In genomic region chr16:23595246-23595950, GRCh38 we compare ENCODE assay signal across 6 cellular contexts. TPM values are rescaled to one million over a fixed set of nuclear protein-coding genes. Genes with fewer than 3 reads are reported as not detected.
DNase-seq lines count a peak whose midpoint lies in the region; ATAC-seq lines count a peak whose summit lies in the region.

No MANE protein-coding gene starts in this region.

- no peaks in the 10 kb centered on the region for H3K9me3 ChIP-seq in mononuclear cell (ENCODE audit: low read depth, low read length)

- peaks cover 22% of the 10 kb centered on the region for H3K4me1 ChIP-seq in mononuclear cell (ENCODE audit: insufficient read depth, low read length)

- peaks cover 21% of the 10 kb centered on the region for H3K36me3 Mint-ChIP-seq in activated naive CD8-positive, alpha-beta T cell treated with anti-CD3 and anti-CD28 coated beads, Interleukin-2, amount 50 U/mL, for 24 hours (ENCODE audit: low read depth)

- no peaks in the 10 kb centered on the region for H3K27me3 Mint-ChIP-seq in activated naive CD8-positive, alpha-beta T cell treated with anti-CD3 and anti-CD28 coated beads, Interleukin-2, amount 50 U/mL, for 24 hours

- no peaks in the 10 kb centered on the region for H3K27me3 ChIP-seq in mononuclear cell (ENCODE audit: insufficient read depth, low read length)

- peak overlapping the region; percentile 87 for H3K4me3 ChIP-seq in mononuclear cell (ENCODE audit: low read length)

- H3K27ac Mint-ChIP-seq in activated naive CD8-positive, alpha-beta T cell treated with anti-CD3 and anti-CD28 coated beads, Interleukin-2, amount 50 U/mL, for 24 hours = peak overlapping the region; percentile 64

- peak overlapping the region; percentile 85 for H3K4me3 Mint-ChIP-seq in activated naive CD8-positive, alpha-beta T cell treated with anti-CD3 and anti-CD28 coated beads, Interleukin-2, amount 50 U/mL, for 24 hours

- no peaks in the 10 kb centered on the region for H3K9me3 Mint-ChIP-seq in activated naive CD8-positive, alpha-beta T cell treated with anti-CD3 and anti-CD28 coated beads, Interleukin-2, amount 50 U/mL, for 24 hours

- ATAC-seq in HG03064 (IDR thresholded peaks at IDR 0.05; ENCODE audit: low read depth, unreplicated experiment) (peak; percentile 15), GM21381 (IDR thresholded peaks at IDR 0.05; ENCODE audit: unreplicated experiment) (no peak)
- ATAC-seq in activated naive CD8-positive, alpha-beta T cell treated with anti-CD3 and anti-CD28 coated beads, Interleukin-2, amount 50 U/mL, for 24 hours = no peak

- peaks cover 30% of the 10 kb centered on the region for H3K4me1 Mint-ChIP-seq in activated naive CD8-positive, alpha-beta T cell treated with anti-CD3 and anti-CD28 coated beads, Interleukin-2, amount 50 U/mL, for 24 hours

- no peak for DNase-seq in activated naive CD8-positive, alpha-beta T cell treated with anti-CD3 and anti-CD28 coated beads, Interleukin-2, amount 50 U/mL, for 24 hours
- DNase-seq in NCI-H2081 (lab: John Stamatoyannopoulos, UW) (no peak), NCI-H2029 (lab: John Stamatoyannopoulos, UW) (no peak)

RNA-seq across cellular contexts. Expression of gene NDUFAB1, which starts 0.7 kb away (rescaled TPM):
- 22.7 TPM for total RNA-seq in mononuclear cell

RNA-seq across cellular contexts. Expression of gene UBFD1, which starts 37.9 kb away (rescaled TPM):
- total RNA-seq in mononuclear cell = 32.6 TPM

RNA-seq across cellular contexts. Expression of gene EARS2, which starts 38.2 kb away (rescaled TPM):
- total RNA-seq in mononuclear cell = 9.1 TPM

RNA-seq across cellular contexts. Expression of gene PALB2, which starts 45.7 kb away (rescaled TPM):
- 10.2 TPM for total RNA-seq in mononuclear cell

RNA-seq across cellular contexts. Expression of gene DCTN5, which starts 45.9 kb away (rescaled TPM):
- 45.1 TPM for total RNA-seq in mononuclear cell
